ENCODE assay signal across 14 cellular contexts in genomic region chr10:33653584-33654367, GRCh38.
DNase-seq lines count a peak whose midpoint lies in the region; ATAC-seq and TF ChIP-seq lines count a peak whose summit lies in the region.
"Had no signal": no experiment of that assay in that cellular context is flagged by ENCODE, and none has a peak within 500 bp of the region (broad histone marks: within the 10 kb centered on the region; RNA-seq: fewer than 3 reads in every experiment).

No MANE protein-coding gene starts in this region.

- no peaks in the 10 kb centered on the region for H3K9me2 ChIP-seq in GM23248 (ENCODE audit: insufficient read depth)

- H2BK15ac ChIP-seq in mesendoderm (replicated peaks; ENCODE audit: low read depth): no peak overlapping the region

- no peak for TF ChIP-seq CTCF in epithelial cell of esophagus (IDR thresholded peaks at IDR 0.05; ENCODE audit: insufficient read depth, low read depth, low read length, missing control alignments)
- TF ChIP-seq CTCF in esophagus squamous epithelium (IDR thresholded peaks at IDR 0.05): no peak

- H3K4ac ChIP-seq in mesendoderm (ENCODE audit: low read depth, low read length): no peak overlapping the region

- no peak overlapping the region for H4K5ac ChIP-seq in mesendoderm (ENCODE audit: low read length)

- WGBS in GM23248 (ENCODE audit: low coverage in 1 of 2, low lambda C conversion rate in 2 of 2, missing lambda C conversion rate in 2 of 2), 2 experiments: 65 to 73% methylated on average over 7 of the region's 7 CpGs
- WGBS in mesendoderm (ENCODE audit: extremely low coverage, insufficient coverage, low lambda C conversion rate): no CpG with 5 or more reads among the region's 7 CpGs
- 73 to 80% methylated on average over 7 of the region's 7 CpGs for WGBS in esophagus squamous epithelium, 2 donors

- no peaks in the 10 kb centered on the region for H3K9me3 ChIP-seq in GM23248 (ENCODE audit: low read depth)
- peaks cover 0 to 7% (median 7%) of the 10 kb centered on the region in 3 donors for H3K9me3 ChIP-seq in esophagus squamous epithelium
- H3K9me3 ChIP-seq: pancreas, transverse colon had no signal

- H3K4me3 ChIP-seq in GM23248: no peak overlapping the region
- H3K4me3 ChIP-seq in epithelial cell of esophagus (ENCODE audit: low read length): no peak overlapping the region
- no peak overlapping the region for H3K4me3 ChIP-seq in mesendoderm (ENCODE audit: low read length)
- no peak overlapping the region for H3K4me3 ChIP-seq in esophagus squamous epithelium
- H3K4me3 ChIP-seq: pancreas, transverse colon had no signal

- peaks cover 8% of the 10 kb centered on the region; the same call in 1 of the 2 replicates for H3F3A ChIP-seq in GM23248 (ENCODE audit: insufficient read depth)

- TF ChIP-seq POLR2A in esophagus squamous epithelium (IDR thresholded peaks at IDR 0.05): no peak

- H3K9ac ChIP-seq in GM23248: no peak overlapping the region
- H3K9ac ChIP-seq in mesendoderm (ENCODE audit: low read length): no peak overlapping the region

- H3K27me3 ChIP-seq in GM23248 (replicated peaks; ENCODE audit: insufficient read depth): no peaks in the 10 kb centered on the region
- H3K27me3 ChIP-seq in mesendoderm (ENCODE audit: insufficient read depth, low read length, poor library complexity): no peaks in the 10 kb centered on the region
- no peaks in the 10 kb centered on the region for H3K27me3 ChIP-seq in esophagus squamous epithelium
- H3K27me3 ChIP-seq: pancreas, transverse colon had no signal

- H3K36me3 ChIP-seq in GM23248 (ENCODE audit: low read depth): no peaks in the 10 kb centered on the region
- no peaks in the 10 kb centered on the region for H3K36me3 ChIP-seq in mesendoderm (ENCODE audit: control insufficient read depth, insufficient read depth, low read length)
- H3K36me3 ChIP-seq in esophagus squamous epithelium: no peaks in the 10 kb centered on the region
- H3K36me3 ChIP-seq: pancreas, transverse colon had no signal

- DNase-seq in GM23248 (peak; percentile 85), RPMI7951 (ENCODE audit: low read depth) (peak; percentile 82), epithelial cell of esophagus (ENCODE audit: low read depth) (peak; percentile 61), renal cortical epithelial cell (ENCODE audit: low read depth) (peak; percentile 41), mesendoderm (no peak), esophagus squamous epithelium (lab: John Stamatoyannopoulos, UW) (no peak)
- no peak for DNase-seq in activated T-cell treated with anti-CD3 and anti-CD28 coated beads, Interleukin-2, amount 50 U/mL, for 48 hours
- DNase-seq: activated CD4-positive, alpha-beta T cell treated with anti-CD3 and anti-CD28 coated beads, Interleukin-2, amount 50 U/mL, for 1 hour; Calu3; NCI-H2081; pancreas; transverse colon had no signal

- H2BK120ac ChIP-seq in mesendoderm (ENCODE audit: low read depth, low read length): no peak overlapping the region

- H3K4me2 ChIP-seq in GM23248 (ENCODE audit: unreplicated experiment) (peak overlapping the region; percentile 42), mesendoderm (ENCODE audit: low read length) (no peak overlapping the region)

- H3K27ac ChIP-seq in GM23248 (peak overlapping the region; percentile 29; the same call in 1 of the 2 replicates), mesendoderm (ENCODE audit: low read depth, low read length) (no peak overlapping the region), esophagus squamous epithelium (no peak overlapping the region)
- H3K27ac ChIP-seq: pancreas, transverse colon had no signal

- H3K18ac ChIP-seq in mesendoderm (ENCODE audit: low read length): no peak overlapping the region

- H4K20me1 ChIP-seq in GM23248 (ENCODE audit: insufficient read depth): no peaks in the 10 kb centered on the region

- no peak overlapping the region for H3K23ac ChIP-seq in mesendoderm (ENCODE audit: low read length)

- H3K4me1 ChIP-seq in GM23248 (ENCODE audit: insufficient read depth): peaks cover 21% of the 10 kb centered on the region
- no peaks in the 10 kb centered on the region for H3K4me1 ChIP-seq in mesendoderm (ENCODE audit: control insufficient read depth, low read depth, low read length)
- no peaks in the 10 kb centered on the region for H3K4me1 ChIP-seq in esophagus squamous epithelium
- H3K4me1 ChIP-seq: pancreas, transverse colon had no signal

- no peak for ATAC-seq in HG03571 (IDR thresholded peaks at IDR 0.05; ENCODE audit: unreplicated experiment)
- ATAC-seq: activated T-helper 17 cell treated with anti-CD3 and anti-CD28 coated beads, Interleukin-2, amount 50 U/mL, for 72 hours; pancreas had no signal

- no peak overlapping the region for H2AK5ac ChIP-seq in mesendoderm (ENCODE audit: low read length)

- H3K79me1 ChIP-seq in mesendoderm (ENCODE audit: low read length): no peaks in the 10 kb centered on the region

- no peak overlapping the region for H2AFZ ChIP-seq in GM23248

- H3K56ac ChIP-seq in mesendoderm (ENCODE audit: low read length): no peak overlapping the region

- in situ Hi-C loops in GM23248 (cut with MboI): no loop called here

- no peak overlapping the region for H2BK5ac ChIP-seq in mesendoderm (ENCODE audit: low read length)

- H3K79me2 ChIP-seq in GM23248 (ENCODE audit: insufficient read depth) (no peaks in the 10 kb centered on the region), mesendoderm (ENCODE audit: control insufficient read depth, insufficient read depth, low read length) (no peaks in the 10 kb centered on the region)

- intact Hi-C loops in esophagus squamous epithelium (cut with DNase I): no loop called here

- no peak overlapping the region for H4K8ac ChIP-seq in mesendoderm (ENCODE audit: low read depth, low read length)

Comparison
In these comparisons a context has a peak if more than half of its experiments do, and no peak if none do; other contexts are left out.
1. DNase-seq: peak in GM23248 (single experiment), RPMI7951 (single experiment), epithelial cell of esophagus (single experiment) and renal cortical epithelial cell (single experiment); none in mesendoderm (single experiment), activated T-cell treated with anti-CD3 and anti-CD28 coated beads, Interleukin-2, amount 50 U/mL, for 48 hours (0 of 2) and esophagus squamous epithelium (single experiment).